8 cellular contexts compared by ENCODE assay signal in the genomic region with DNA sequence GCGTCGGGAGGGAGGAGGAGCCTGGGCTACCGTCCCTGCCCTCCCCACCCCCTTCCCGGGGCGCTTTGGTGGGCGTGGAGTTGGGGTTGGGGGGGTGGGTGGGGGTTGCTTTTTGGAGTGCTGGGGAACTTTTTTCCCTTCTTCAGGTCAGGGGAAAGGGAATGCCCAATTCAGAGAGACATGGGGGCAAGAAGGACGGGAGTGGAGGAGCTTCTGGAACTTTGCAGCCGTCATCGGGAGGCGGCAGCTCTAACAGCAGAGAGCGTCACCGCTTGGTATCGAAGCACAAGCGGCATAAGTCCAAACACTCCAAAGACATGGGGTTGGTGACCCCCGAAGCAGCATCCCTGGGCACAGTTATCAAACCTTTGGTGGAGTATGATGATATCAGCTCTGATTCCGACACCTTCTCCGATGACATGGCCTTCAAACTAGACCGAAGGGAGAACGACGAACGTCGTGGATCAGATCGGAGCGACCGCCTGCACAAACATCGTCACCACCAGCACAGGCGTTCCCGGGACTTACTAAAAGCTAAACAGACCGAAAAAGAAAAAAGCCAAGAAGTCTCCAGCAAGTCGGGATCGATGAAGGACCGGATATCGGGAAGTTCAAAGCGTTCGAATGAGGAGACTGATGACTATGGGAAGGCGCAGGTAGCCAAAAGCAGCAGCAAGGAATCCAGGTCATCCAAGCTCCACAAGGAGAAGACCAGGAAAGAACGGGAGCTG. TPM values are rescaled to one million over a fixed set of nuclear protein-coding genes. Genes with fewer than 3 reads are reported as not detected.
DNase-seq lines count a peak whose midpoint lies in the region; ATAC-seq and TF ChIP-seq lines count a peak whose summit lies in the region.

No MANE protein-coding gene starts in this region.

- DNase-seq in DMS 273 (lab: John Stamatoyannopoulos, UW; ENCODE audit: unreplicated experiment) (peak; percentile 80), MM.1S (peak; percentile 31), foreskin melanocyte (peak; percentile 13), NCI-H1436 (lab: John Stamatoyannopoulos, UW) (no peak), NCI-H2196 (lab: John Stamatoyannopoulos, UW; ENCODE audit: unreplicated experiment) (no peak)
- DNase-seq in activated naive CD4-positive, alpha-beta T cell treated with anti-CD3 and anti-CD28 coated beads for 36 hours, result peak; percentile 41

- H3K4me2 ChIP-seq in MM.1S (ENCODE audit: low read depth, low read length), result peak overlapping the region; percentile 92

- H3K27me3 ChIP-seq in MM.1S (replicated peaks; ENCODE audit: insufficient read depth, low read length), result no peaks in the 10 kb centered on the region
- no peaks in the 10 kb centered on the region for H3K27me3 ChIP-seq in neutrophil

- H3K9me3 Mint-ChIP-seq in activated naive CD4-positive, alpha-beta T cell treated with anti-CD3 and anti-CD28 coated beads for 36 hours, result no peaks in the 10 kb centered on the region

- H3K4me3 ChIP-seq in MM.1S (ENCODE audit: low read length) (peak overlapping the region; percentile 94), neutrophil (ENCODE audit: low read depth in 1 of 2, low read length in 1 of 2) (peak overlapping the region; percentile 79 to 91)

- H3K36me3 ChIP-seq in MM.1S (replicated peaks; ENCODE audit: insufficient read depth, low read length) (no peaks in the 10 kb centered on the region), neutrophil (peaks cover 4% of the 10 kb centered on the region)

- CTCF ChIA-PET in activated naive CD4-positive, alpha-beta T cell treated with anti-CD3 and anti-CD28 coated beads for 36 hours (lab: Charles Lee), result interaction anchor here (0.6 to 1.4 kb wide), 3 partner anchors 18 to 218 kb away, joined by 3 to 4 read pairs (median 3); no protein-coding TSS in a partner anchor

- H3K4me3 Mint-ChIP-seq in activated naive CD4-positive, alpha-beta T cell treated with anti-CD3 and anti-CD28 coated beads for 36 hours, result peak overlapping the region; percentile 82

- TF ChIP-seq CTCF in MM.1S (IDR thresholded peaks at IDR 0.05; ENCODE audit: low read length) (no peak), neutrophil (IDR thresholded peaks at IDR 0.05) (no peak)

- peaks cover 55% of the 10 kb centered on the region for H3K79me2 ChIP-seq in MM.1S (ENCODE audit: low read length)

- H3K4me1 ChIP-seq in MM.1S (ENCODE audit: low read length) (no peaks in the 10 kb centered on the region), neutrophil (ENCODE audit: control insufficient read depth in 1 of 2, insufficient read depth in 1 of 2, low read depth in 1 of 2, low read length in 1 of 2) (peaks cover 33 to 40% of the 10 kb centered on the region in 2 experiments)

- peaks cover 19% of the 10 kb centered on the region for H3K36me3 Mint-ChIP-seq in activated naive CD4-positive, alpha-beta T cell treated with anti-CD3 and anti-CD28 coated beads for 36 hours (ENCODE audit: low read depth)

- peak; percentile 13 for ATAC-seq in GM21576 (IDR thresholded peaks at IDR 0.05; ENCODE audit: unreplicated experiment)

- H3K4me1 Mint-ChIP-seq in activated naive CD4-positive, alpha-beta T cell treated with anti-CD3 and anti-CD28 coated beads for 36 hours (ENCODE audit: low read depth), result peaks cover 35% of the 10 kb centered on the region

- peaks cover 4% of the 10 kb centered on the region for H3F3A ChIP-seq in MM.1S (ENCODE audit: insufficient read depth, low read length)

- H3K27ac ChIP-seq in MM.1S (ENCODE audit: low read length), result peak overlapping the region; percentile 91
- peak overlapping the region; percentile 99 for H3K27ac ChIP-seq in neutrophil

- H3K27ac Mint-ChIP-seq in activated naive CD4-positive, alpha-beta T cell treated with anti-CD3 and anti-CD28 coated beads for 36 hours, result peak overlapping the region; percentile 89

- intact Hi-C loops in activated naive CD4-positive, alpha-beta T cell treated with anti-CD3 and anti-CD28 coated beads for 36 hours (cut with micrococcal nuclease), result loop anchor here (1.0 to 5.0 kb wide), 7 partner anchors 11 to 592 kb away; partner anchors contain the start of genes MED1, MED24 and PGAP3

- H3K9me3 ChIP-seq in MM.1S (replicated peaks; ENCODE audit: insufficient read depth, low read length), result no peaks in the 10 kb centered on the region
- no peaks in the 10 kb centered on the region for H3K9me3 ChIP-seq in neutrophil

- H3K9ac ChIP-seq in MM.1S (ENCODE audit: low read length), result peak overlapping the region; percentile 96

- H3K9me2 ChIP-seq in MM.1S (replicated peaks; ENCODE audit: insufficient read depth, low read length), result no peaks in the 10 kb centered on the region

- peak overlapping the region; percentile 72 for H2AFZ ChIP-seq in MM.1S (ENCODE audit: low read length)

- H3K27me3 Mint-ChIP-seq in activated naive CD4-positive, alpha-beta T cell treated with anti-CD3 and anti-CD28 coated beads for 36 hours (ENCODE audit: low read depth), result no peaks in the 10 kb centered on the region

- H4K20me1 ChIP-seq in MM.1S (ENCODE audit: insufficient read depth, low read length), result 0 out of 2 replicates have a peak, but pooled peaks cover 6% of the 10 kb centered on the region

RNA-seq across cellular contexts. Expression of gene CDK12, which starts 0.8 kb away (rescaled TPM):
- total RNA-seq in activated naive CD4-positive, alpha-beta T cell treated with anti-CD3 and anti-CD28 coated beads for 36 hours, result 10 to 100 TPM; 49.8 to 51.0 TPM

RNA-seq across cellular contexts. Expression of gene MED1, which starts 11.0 kb away (rescaled TPM):
- total RNA-seq in activated naive CD4-positive, alpha-beta T cell treated with anti-CD3 and anti-CD28 coated beads for 36 hours, result 10 to 100 TPM; 52.4 to 56.1 TPM

Comparison
In these comparisons a context has a peak if more than half of its experiments do, and no peak if none do; other contexts are left out.
1. DNase-seq: peak in DMS 273 (single experiment), MM.1S (single experiment), activated naive CD4-positive, alpha-beta T cell treated with anti-CD3 and anti-CD28 coated beads for 36 hours (single experiment) and foreskin melanocyte (single experiment); none in NCI-H1436 (single experiment) and NCI-H2196 (single experiment).